1 cellular context compared by ENCODE assay signal in genomic region chr17:2068101-2068518, GRCh38.
TF ChIP-seq lines count a peak whose summit lies in the region.

No MANE protein-coding gene starts in this region.

TF ChIP-seq in H1, 55 proteins besides CTCF, POLR2A, EP300 and RAD21:
- TF ChIP-seq CHD7 (IDR thresholded peaks at IDR 0.05; ENCODE audit: insufficient replicate concordance, low read length) (no peak), BRCA1 (IDR thresholded peaks at IDR 0.05; ENCODE audit: low read depth, low read length) (no peak)
